1 cellular context compared by ENCODE assay signal in the genomic region with DNA sequence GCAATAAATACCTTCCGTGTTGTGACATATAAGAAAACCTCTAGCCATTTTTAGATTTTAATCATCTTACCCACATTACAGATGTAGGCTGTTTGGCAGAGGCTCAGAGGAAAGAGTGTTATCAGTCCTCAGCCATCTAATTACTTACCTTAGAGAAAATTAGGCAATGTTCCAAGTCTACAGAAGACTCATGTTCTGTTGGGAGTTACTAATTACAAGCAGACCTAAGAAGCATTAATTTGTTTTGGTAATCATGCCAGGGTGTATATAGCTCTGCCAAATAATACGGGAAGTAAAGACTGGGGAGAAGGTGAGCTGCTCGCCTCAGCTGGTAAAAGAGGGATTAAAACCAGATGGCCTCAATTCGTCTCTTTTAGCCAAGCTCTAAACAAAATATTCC.
TF ChIP-seq lines count a peak whose summit lies in the region.

No MANE protein-coding gene starts in this region.

TF ChIP-seq in WTC11, 78 proteins besides CTCF, POLR2A, EP300 and RAD21 (continued from another document):
- TF ChIP-seq PRDM15 (CRISPR knock-in tag; IDR thresholded peaks at IDR 0.05) (no peak), CBFB (CRISPR knock-in tag; IDR thresholded peaks at IDR 0.05; ENCODE audit: low read depth) (no peak)
